Comparison of ENCODE assay signal across 30 cellular contexts in genomic region chr13:45662122-45662521, GRCh38. TPM values are rescaled to one million over a fixed set of nuclear protein-coding genes. Genes with fewer than 3 reads are reported as not detected.
"Had no signal": no experiment of that assay in that cellular context is flagged by ENCODE, and none has a peak within 500 bp of the region (broad histone marks: within the 10 kb centered on the region; RNA-seq: fewer than 3 reads in every experiment).

No MANE protein-coding gene starts in this region.

- H3K4me1 ChIP-seq: vagina had no signal

- H3K27ac ChIP-seq: hepatocyte, thoracic aorta, vagina had no signal

- FAIRE-seq: endometrium had no signal

- H3K4me2 ChIP-seq: hepatocyte had no signal

- H3K36me3 ChIP-seq: thoracic aorta, vagina had no signal

- H3K27me3 ChIP-seq: hepatocyte, vagina had no signal

- ATAC-seq: activated CD4-positive, alpha-beta T cell treated with anti-CD3 and anti-CD28 coated beads for 36 hours; activated naive CD4-positive, alpha-beta T cell treated with anti-CD3 and anti-CD28 coated beads, Interleukin-2, amount 50 U/mL, for 72 hours; activated T-helper 17 cell treated with anti-CD3 and anti-CD28 coated beads, Interleukin-2, amount 50 U/mL, for 72 hours; left lobe of liver had no signal

- DNase-seq: activated B cell treated with CpG ODN at 0.5 μM for 24 hours; activated CD4-positive, alpha-beta T cell treated with anti-CD3 and anti-CD28 coated beads for 36 hours; activated CD4-positive, alpha-beta T cell treated with anti-CD3 and anti-CD28 coated beads, Interleukin-2, amount 50 U/mL, for 4 hours; activated CD8-positive, alpha-beta memory T cell treated with anti-CD3 and anti-CD28 coated beads for 24 hours; activated CD8-positive, alpha-beta memory T cell treated with anti-CD3 and anti-CD28 coated beads, Interleukin-2, amount 50 U/mL, for 4 hours; activated T-cell treated with anti-CD3 and anti-CD28 coated beads, Interleukin-2, amount 50 U/mL, for 24 hours; aorta; erythroblast; foreskin melanocyte; immature natural killer cell; naive B cell; occipital lobe; stimulated activated CD4-positive, alpha-beta T cell treated with anti-CD3 and anti-CD28 coated beads, Interleukin-2, amount 100 ng/mL, for 48 hours; stimulated activated CD8-positive, alpha-beta memory T cell treated with anti-CD3 and anti-CD28 coated beads, Interleukin-4, amount 100 ng/mL, for 48 hours; stimulated activated naive CD4-positive, alpha-beta T cell had no signal

- H3K4me3 ChIP-seq: hepatocyte, lung, thoracic aorta, vagina had no signal

- H3K79me2 ChIP-seq: hepatocyte had no signal

- H3K9me3 ChIP-seq: thoracic aorta, vagina had no signal

- H2AFZ ChIP-seq: hepatocyte had no signal

RNA-seq across cellular contexts. Expression of gene CBY2, which starts 40.0 kb away (rescaled TPM):
- total RNA-seq: activated B cell treated with CpG ODN at 0.5 μM for 24 hours; activated CD4-positive, alpha-beta T cell treated with anti-CD3 and anti-CD28 coated beads for 36 hours; activated naive CD4-positive, alpha-beta T cell treated with anti-CD3 and anti-CD28 coated beads, Interleukin-2, amount 50 U/mL, for 72 hours; activated T-helper 17 cell treated with anti-CD3 and anti-CD28 coated beads, Interleukin-2, amount 50 U/mL, for 72 hours; aorta; cardiac septum; chondrocyte; hepatocyte; kidney epithelial cell; left lobe of liver; lung; mesenteric fat pad; mucosa of gallbladder; neural crest cell; occipital lobe; thoracic aorta; vagina had no signal
- polyA plus RNA-seq: adipose tissue, aorta, hepatocyte, immature natural killer cell, lung had no signal

RNA-seq across cellular contexts. Expression of gene ERICH6B, which starts 46.6 kb away (rescaled TPM):
- total RNA-seq: activated B cell treated with CpG ODN at 0.5 μM for 24 hours; activated CD4-positive, alpha-beta T cell treated with anti-CD3 and anti-CD28 coated beads for 36 hours; activated naive CD4-positive, alpha-beta T cell treated with anti-CD3 and anti-CD28 coated beads, Interleukin-2, amount 50 U/mL, for 72 hours; activated T-helper 17 cell treated with anti-CD3 and anti-CD28 coated beads, Interleukin-2, amount 50 U/mL, for 72 hours; aorta; cardiac septum; chondrocyte; hepatocyte; kidney epithelial cell; left lobe of liver; lung; mesenteric fat pad; mucosa of gallbladder; neural crest cell; occipital lobe; thoracic aorta; vagina had no signal
- polyA plus RNA-seq: adipose tissue, aorta, lung had no signal
